In genomic region chr7:75691793-75692543, GRCh38 we compare ENCODE assay signal across 14 cellular contexts.
"Had no signal": no experiment of that assay in that cellular context is flagged by ENCODE, and none has a peak within 500 bp of the region (broad histone marks: within the 10 kb centered on the region; RNA-seq: fewer than 3 reads in every experiment).

No MANE protein-coding gene starts in this region.

- H3K4me3 ChIP-seq: psoas muscle, thyroid gland, vagina had no signal

- ATAC-seq: activated naive CD4-positive, alpha-beta T cell treated with anti-CD3 and anti-CD28 coated beads, Interleukin-2, amount 50 U/mL, for 72 hours; psoas muscle; stimulated activated effector memory CD8-positive, alpha-beta T cell treated with anti-CD3 and anti-CD28 coated beads, Interleukin-12 subunit alpha, Interleukin-12 subunit beta, amount 100 ng/mL, for 72 hours had no signal

- H3K27ac Mint-ChIP-seq: brain; dendritic cell treated with granulocyte-macrophage colony-stimulating factor and Interleukin-4, amounts not matched to agents 40 ng/mL and 50 ng/mL, for 4 days; stimulated activated effector memory CD8-positive, alpha-beta T cell treated with anti-CD3 and anti-CD28 coated beads, Interleukin-12 subunit alpha, Interleukin-12 subunit beta, amount 100 ng/mL, for 72 hours; T-helper 1 cell treated with Interleukin-12 subunit alpha and Interleukin-12 subunit beta and Interleukin-4 antibody, amounts not matched to agents 30 μg/mL and 1 μg/mL, for 36 hours had no signal

- H3K9me3 Mint-ChIP-seq: activated naive CD4-positive, alpha-beta T cell treated with anti-CD3 and anti-CD28 coated beads, Interleukin-2, amount 50 U/mL, for 72 hours; dendritic cell treated with granulocyte-macrophage colony-stimulating factor and Interleukin-4, amounts not matched to agents 40 ng/mL and 50 ng/mL, for 4 days; stimulated activated effector memory CD8-positive, alpha-beta T cell treated with anti-CD3 and anti-CD28 coated beads, Interleukin-12 subunit alpha, Interleukin-12 subunit beta, amount 100 ng/mL, for 72 hours; T-helper 1 cell treated with Interleukin-12 subunit alpha and Interleukin-12 subunit beta and Interleukin-4 antibody, amounts not matched to agents 30 μg/mL and 1 μg/mL, for 36 hours had no signal

- H3K9me3 ChIP-seq: psoas muscle, thyroid gland, vagina had no signal

- H3K36me3 ChIP-seq: thyroid gland, vagina had no signal

- H3K27me3 Mint-ChIP-seq: brain; dendritic cell treated with granulocyte-macrophage colony-stimulating factor and Interleukin-4, amounts not matched to agents 40 ng/mL and 50 ng/mL, for 4 days had no signal

- H3K4me1 ChIP-seq: psoas muscle had no signal

- H3K4me3 Mint-ChIP-seq: brain; dendritic cell treated with granulocyte-macrophage colony-stimulating factor and Interleukin-4, amounts not matched to agents 40 ng/mL and 50 ng/mL, for 4 days; nephron; stimulated activated effector memory CD8-positive, alpha-beta T cell treated with anti-CD3 and anti-CD28 coated beads, Interleukin-12 subunit alpha, Interleukin-12 subunit beta, amount 100 ng/mL, for 72 hours; T-helper 1 cell treated with Interleukin-12 subunit alpha and Interleukin-12 subunit beta and Interleukin-4 antibody, amounts not matched to agents 30 μg/mL and 1 μg/mL, for 36 hours had no signal

- H3K36me3 Mint-ChIP-seq: activated naive CD4-positive, alpha-beta T cell treated with anti-CD3 and anti-CD28 coated beads, Interleukin-2, amount 50 U/mL, for 72 hours; stimulated activated effector memory CD8-positive, alpha-beta T cell treated with anti-CD3 and anti-CD28 coated beads, Interleukin-12 subunit alpha, Interleukin-12 subunit beta, amount 100 ng/mL, for 72 hours had no signal

- DNase-seq: activated effector memory CD4-positive, alpha-beta T cell treated with Interleukin-2 at 50 U/mL for 16 hours; amniotic stem cell; hippocampal formation; kidney glomerular epithelial cell; occipital lobe; psoas muscle; thyroid gland had no signal
